1 cellular context compared by ENCODE assay signal in the genomic region with DNA sequence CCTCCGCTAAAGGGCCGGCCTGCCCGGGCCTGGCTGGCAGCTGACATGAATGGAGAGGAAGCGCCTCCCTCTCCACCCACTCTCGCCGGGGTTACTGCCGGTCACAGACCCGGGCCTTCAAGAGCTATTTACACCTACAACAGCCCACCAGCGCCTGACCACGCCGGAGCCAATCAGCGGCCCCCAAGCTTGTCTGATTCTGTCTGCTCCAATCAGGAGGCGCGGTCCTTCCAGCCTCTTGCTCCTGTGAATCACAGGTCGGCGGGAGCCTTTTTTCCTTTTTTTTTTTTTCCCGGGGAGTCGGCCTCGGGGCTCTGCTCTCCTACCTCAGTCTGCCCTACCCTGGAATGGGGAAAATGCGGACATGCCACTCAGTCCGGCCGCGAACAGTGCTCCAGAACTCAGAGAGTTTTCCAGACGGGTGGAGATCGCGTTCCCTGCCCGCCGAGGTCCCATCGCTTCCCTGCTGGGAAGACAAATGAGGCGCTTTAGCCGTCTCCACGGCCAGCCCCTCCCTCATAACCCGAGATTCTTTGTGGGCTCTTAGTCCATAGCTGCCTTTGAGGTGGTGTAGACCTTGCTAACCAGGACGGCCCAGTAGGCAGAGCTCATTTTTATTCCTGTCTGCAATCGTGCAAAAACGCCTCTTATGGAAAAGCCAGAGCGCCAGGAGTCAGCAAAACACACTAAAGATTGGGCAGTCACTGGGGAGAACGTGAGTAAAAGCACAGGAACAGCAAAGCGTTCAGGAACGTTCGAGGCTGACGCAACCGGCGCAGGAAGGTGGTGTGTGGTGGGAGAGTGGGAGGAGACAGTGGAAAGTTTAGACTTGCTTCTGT.
TF ChIP-seq lines count a peak whose summit lies in the region.

No MANE protein-coding gene starts in this region.

TF ChIP-seq in K562, 482 proteins besides CTCF, POLR2A, EP300 and RAD21 (continued from another document):
- TF ChIP-seq, protein P1, sequence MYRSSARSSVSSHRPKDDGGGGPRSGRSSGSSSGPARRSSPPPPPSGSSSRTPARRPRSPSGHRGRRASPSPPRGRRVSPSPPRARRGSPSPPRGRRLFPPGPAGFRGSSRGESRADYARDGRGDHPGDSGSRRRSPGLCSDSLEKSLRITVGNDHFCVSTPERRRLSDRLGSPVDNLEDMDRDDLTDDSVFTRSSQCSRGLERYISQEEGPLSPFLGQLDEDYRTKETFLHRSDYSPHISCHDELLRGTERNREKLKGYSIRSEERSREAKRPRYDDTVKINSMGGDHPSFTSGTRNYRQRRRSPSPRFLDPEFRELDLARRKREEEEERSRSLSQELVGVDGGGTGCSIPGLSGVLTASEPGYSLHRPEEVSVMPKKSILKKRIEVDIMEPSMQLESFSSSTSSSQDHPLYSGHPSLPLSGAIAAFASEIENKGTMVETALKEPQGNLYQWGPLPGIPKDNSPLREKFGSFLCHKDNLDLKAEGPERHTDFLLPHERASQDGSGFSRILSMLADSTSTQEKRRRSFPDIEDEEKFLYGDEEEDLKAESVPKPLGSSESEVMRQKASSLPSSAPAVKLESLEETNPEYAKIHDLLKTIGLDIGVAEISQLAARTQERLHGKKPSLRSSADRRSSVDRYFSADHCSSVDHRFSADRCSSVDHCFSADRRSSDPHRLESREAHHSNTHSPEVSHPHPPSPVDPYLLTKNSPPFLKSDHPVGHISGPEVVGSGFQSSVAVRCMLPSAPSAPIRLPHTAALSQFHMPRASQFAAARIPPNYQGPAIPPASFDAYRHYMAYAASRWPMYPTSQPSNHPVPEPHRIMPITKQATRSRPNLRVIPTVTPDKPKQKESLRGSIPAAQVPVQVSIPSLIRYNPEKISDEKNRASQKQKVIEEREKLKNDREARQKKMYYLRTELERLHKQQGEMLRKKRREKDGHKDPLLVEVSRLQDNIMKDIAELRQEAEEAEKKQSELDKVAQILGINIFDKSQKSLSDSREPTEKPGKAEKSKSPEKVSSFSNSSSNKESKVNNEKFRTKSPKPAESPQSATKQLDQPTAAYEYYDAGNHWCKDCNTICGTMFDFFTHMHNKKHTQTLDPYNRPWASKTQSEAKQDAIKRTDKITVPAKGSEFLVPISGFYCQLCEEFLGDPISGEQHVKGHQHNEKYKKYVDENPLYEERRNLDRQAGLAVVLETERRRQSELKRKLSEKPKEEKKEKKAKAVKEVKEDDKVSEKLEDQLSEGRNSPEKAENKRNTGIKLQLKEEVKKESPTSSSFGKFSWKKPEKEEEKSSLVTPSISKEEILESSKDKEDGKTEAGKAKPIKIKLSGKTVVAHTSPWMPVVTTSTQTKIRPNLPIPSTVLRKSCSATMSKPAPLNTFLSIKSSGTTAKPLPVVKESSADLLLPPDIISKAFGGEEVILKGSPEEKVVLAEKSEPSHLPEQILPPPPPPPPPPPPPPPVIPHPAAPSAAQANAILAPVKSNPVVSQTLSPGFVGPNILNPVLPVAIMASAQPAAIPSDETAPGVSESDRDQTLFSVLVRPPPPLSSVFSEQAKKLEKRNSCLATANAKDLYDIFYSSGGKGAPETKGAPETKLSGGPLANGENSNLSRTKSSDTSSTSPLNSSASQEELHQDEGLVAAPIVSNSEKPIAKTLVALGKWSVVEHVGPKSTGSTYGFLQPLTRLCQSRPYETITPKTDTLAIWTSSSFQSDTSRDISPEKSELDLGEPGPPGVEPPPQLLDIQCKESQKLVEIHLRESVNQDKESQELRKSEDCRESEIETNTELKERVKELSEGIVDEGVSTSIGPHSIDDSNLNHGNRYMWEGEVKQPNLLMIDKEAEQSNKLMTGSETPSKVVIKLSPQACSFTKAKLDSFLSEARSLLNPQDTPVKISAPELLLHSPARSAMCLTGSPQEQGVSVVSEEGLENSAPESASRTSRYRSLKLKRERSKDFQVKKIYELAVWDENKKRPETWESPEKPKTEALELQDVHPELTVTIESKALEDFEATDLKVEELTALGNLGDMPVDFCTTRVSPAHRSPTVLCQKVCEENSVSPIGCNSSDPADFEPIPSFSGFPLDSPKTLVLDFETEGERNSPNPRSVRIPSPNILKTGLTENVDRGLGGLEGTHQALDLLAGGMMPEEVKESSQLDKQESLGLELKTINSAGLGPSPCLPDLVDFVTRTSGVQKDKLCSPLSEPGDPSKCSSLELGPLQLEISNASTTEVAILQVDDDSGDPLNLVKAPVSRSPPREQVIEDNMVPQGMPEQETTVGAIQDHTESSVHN (IDR thresholded peaks at IDR 0.05; ENCODE audit: borderline replicate concordance in 1 of 2, low read depth in 1 of 2) = no peak; a peak in 2 of 4 replicates
- TF ChIP-seq NCOR1 (IDR thresholded peaks at IDR 0.05) (peak; percentile 81), POLR2AphosphoS2 (IDR thresholded peaks at IDR 0.05; ENCODE audit: low read length) (no peak), NR2F6 (CRISPR knock-in tag; IDR thresholded peaks at IDR 0.05) (no peak), POU5F1 (IDR thresholded peaks at IDR 0.05; ENCODE audit: borderline replicate concordance, low read depth, low read length, partially characterized antibody) (no peak), CREB1 (IDR thresholded peaks at IDR 0.05) (0 out of 2 replicates have a peak, but pooled peaks have one; percentile 22), CREB1 (CRISPR knock-in tag; IDR thresholded peaks at IDR 0.05) (no peak), SRSF7 (optimal IDR thresholded peaks at IDR 0.05; ENCODE audit: low read depth, low read length) (no peak), GTF2E2 (tag; IDR thresholded peaks at IDR 0.05) (peak; percentile 98), MTA2 (IDR thresholded peaks at IDR 0.05; ENCODE audit: low read depth) (no peak), RCOR1 (IDR thresholded peaks at IDR 0.05; ENCODE audit: borderline replicate concordance in 1 of 2, low read depth in 2 of 2, low read length in 2 of 2) (peak in 1 of 2 experiments; percentile 83; a peak in 2 of 4 replicates), MCM2 (IDR thresholded peaks at IDR 0.05; ENCODE audit: low read depth) (no peak), SMARCA5 (IDR thresholded peaks at IDR 0.05) (peak; percentile 54; the same call in 1 of the 2 replicates), BCOR (IDR thresholded peaks at IDR 0.05) (0 out of 2 replicates have a peak, but pooled peaks have one; percentile 5), TARDBP (IDR thresholded peaks at IDR 0.05) (no peak), TBL1XR1 (IDR thresholded peaks at IDR 0.05; ENCODE audit: low read length in 2 of 2) (peak in 1 of 2 experiments; percentile 54; a peak in 1 of 4 replicates), KLF13 (tag; IDR thresholded peaks at IDR 0.05; ENCODE audit: borderline replicate concordance, low read depth) (0 out of 2 replicates have a peak, but pooled peaks have one; percentile 15), MAFG (tag; conservative IDR thresholded peaks at IDR 0.05) (0 out of 2 replicates have a peak, but pooled peaks have one; percentile 33), ZNF165 (CRISPR knock-in tag; IDR thresholded peaks at IDR 0.05; ENCODE audit: borderline replicate concordance) (no peak), SMARCC2 (IDR thresholded peaks at IDR 0.05; ENCODE audit: low read depth) (no peak), MAFF (IDR thresholded peaks at IDR 0.05; ENCODE audit: low read length) (peak; percentile 22; the same call in 1 of the 2 replicates), EP400 (IDR thresholded peaks at IDR 0.05) (peak; percentile 90), SREBF1 (IDR thresholded peaks at IDR 0.05; ENCODE audit: borderline replicate concordance, low read depth, low read length) (peak; percentile 100), TRIM24 (IDR thresholded peaks at IDR 0.05) (peak in 1 of 2 experiments; percentile 53; a peak in 1 of 4 replicates), SMARCB1 (IDR thresholded peaks at IDR 0.05; ENCODE audit: insufficient read length, low read depth) (no peak), RBM25 (IDR thresholded peaks at IDR 0.05; ENCODE audit: low read depth, low read length, severe bottlenecking) (peak; percentile 5), FOXP1 (CRISPR knock-in tag; IDR thresholded peaks at IDR 0.05) (0 out of 2 replicates have a peak, but pooled peaks have one; percentile 29), ZC3H4 (CRISPR knock-in tag; IDR thresholded peaks at IDR 0.05; ENCODE audit: borderline replicate concordance) (peak; percentile 96; the same call in 1 of the 2 replicates), LARP7 (IDR thresholded peaks at IDR 0.05) (no peak), ZNF12 (CRISPR knock-in tag; IDR thresholded peaks at IDR 0.05) (peak; percentile 75), TCF3 (CRISPR knock-in tag; IDR thresholded peaks at IDR 0.05) (peak; percentile 69), NR2C2 (CRISPR knock-in tag; IDR thresholded peaks at IDR 0.05) (no peak), NR2C2 (tag; IDR thresholded peaks at IDR 0.05) (peak; percentile 65), SMAD4 (CRISPR knock-in tag; conservative IDR thresholded peaks at IDR 0.05) (peak; percentile 86), TGIF2 (CRISPR knock-in tag; IDR thresholded peaks at IDR 0.05) (no peak), MEF2D (tag; conservative IDR thresholded peaks at IDR 0.05; ENCODE audit: low read depth) (peak; percentile 38; the same call in 1 of the 2 replicates)
- TF ChIP-seq, protein P2, sequence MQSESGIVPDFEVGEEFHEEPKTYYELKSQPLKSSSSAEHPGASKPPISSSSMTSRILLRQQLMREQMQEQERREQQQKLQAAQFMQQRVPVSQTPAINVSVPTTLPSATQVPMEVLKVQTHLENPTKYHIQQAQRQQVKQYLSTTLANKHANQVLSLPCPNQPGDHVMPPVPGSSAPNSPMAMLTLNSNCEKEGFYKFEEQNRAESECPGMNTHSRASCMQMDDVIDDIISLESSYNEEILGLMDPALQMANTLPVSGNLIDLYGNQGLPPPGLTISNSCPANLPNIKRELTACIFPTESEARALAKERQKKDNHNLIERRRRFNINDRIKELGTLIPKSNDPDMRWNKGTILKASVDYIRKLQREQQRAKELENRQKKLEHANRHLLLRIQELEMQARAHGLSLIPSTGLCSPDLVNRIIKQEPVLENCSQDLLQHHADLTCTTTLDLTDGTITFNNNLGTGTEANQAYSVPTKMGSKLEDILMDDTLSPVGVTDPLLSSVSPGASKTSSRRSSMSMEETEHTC (IDR thresholded peaks at IDR 0.05) = peak; percentile 35; the same call in 1 of the 2 replicates
- TF ChIP-seq, protein P3, sequence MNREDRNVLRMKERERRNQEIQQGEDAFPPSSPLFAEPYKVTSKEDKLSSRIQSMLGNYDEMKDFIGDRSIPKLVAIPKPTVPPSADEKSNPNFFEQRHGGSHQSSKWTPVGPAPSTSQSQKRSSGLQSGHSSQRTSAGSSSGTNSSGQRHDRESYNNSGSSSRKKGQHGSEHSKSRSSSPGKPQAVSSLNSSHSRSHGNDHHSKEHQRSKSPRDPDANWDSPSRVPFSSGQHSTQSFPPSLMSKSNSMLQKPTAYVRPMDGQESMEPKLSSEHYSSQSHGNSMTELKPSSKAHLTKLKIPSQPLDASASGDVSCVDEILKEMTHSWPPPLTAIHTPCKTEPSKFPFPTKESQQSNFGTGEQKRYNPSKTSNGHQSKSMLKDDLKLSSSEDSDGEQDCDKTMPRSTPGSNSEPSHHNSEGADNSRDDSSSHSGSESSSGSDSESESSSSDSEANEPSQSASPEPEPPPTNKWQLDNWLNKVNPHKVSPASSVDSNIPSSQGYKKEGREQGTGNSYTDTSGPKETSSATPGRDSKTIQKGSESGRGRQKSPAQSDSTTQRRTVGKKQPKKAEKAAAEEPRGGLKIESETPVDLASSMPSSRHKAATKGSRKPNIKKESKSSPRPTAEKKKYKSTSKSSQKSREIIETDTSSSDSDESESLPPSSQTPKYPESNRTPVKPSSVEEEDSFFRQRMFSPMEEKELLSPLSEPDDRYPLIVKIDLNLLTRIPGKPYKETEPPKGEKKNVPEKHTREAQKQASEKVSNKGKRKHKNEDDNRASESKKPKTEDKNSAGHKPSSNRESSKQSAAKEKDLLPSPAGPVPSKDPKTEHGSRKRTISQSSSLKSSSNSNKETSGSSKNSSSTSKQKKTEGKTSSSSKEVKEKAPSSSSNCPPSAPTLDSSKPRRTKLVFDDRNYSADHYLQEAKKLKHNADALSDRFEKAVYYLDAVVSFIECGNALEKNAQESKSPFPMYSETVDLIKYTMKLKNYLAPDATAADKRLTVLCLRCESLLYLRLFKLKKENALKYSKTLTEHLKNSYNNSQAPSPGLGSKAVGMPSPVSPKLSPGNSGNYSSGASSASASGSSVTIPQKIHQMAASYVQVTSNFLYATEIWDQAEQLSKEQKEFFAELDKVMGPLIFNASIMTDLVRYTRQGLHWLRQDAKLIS (CRISPR knock-in tag; IDR thresholded peaks at IDR 0.05) = peak; percentile 3
- TF ChIP-seq, protein P4, sequence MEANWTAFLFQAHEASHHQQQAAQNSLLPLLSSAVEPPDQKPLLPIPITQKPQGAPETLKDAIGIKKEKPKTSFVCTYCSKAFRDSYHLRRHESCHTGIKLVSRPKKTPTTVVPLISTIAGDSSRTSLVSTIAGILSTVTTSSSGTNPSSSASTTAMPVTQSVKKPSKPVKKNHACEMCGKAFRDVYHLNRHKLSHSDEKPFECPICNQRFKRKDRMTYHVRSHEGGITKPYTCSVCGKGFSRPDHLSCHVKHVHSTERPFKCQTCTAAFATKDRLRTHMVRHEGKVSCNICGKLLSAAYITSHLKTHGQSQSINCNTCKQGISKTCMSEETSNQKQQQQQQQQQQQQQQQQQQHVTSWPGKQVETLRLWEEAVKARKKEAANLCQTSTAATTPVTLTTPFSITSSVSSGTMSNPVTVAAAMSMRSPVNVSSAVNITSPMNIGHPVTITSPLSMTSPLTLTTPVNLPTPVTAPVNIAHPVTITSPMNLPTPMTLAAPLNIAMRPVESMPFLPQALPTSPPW (CRISPR knock-in tag; IDR thresholded peaks at IDR 0.05) = peak; percentile 71
- TF ChIP-seq, protein P5, sequence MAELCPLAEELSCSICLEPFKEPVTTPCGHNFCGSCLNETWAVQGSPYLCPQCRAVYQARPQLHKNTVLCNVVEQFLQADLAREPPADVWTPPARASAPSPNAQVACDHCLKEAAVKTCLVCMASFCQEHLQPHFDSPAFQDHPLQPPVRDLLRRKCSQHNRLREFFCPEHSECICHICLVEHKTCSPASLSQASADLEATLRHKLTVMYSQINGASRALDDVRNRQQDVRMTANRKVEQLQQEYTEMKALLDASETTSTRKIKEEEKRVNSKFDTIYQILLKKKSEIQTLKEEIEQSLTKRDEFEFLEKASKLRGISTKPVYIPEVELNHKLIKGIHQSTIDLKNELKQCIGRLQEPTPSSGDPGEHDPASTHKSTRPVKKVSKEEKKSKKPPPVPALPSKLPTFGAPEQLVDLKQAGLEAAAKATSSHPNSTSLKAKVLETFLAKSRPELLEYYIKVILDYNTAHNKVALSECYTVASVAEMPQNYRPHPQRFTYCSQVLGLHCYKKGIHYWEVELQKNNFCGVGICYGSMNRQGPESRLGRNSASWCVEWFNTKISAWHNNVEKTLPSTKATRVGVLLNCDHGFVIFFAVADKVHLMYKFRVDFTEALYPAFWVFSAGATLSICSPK (IDR thresholded peaks at IDR 0.05; ENCODE audit: borderline replicate concordance) = no peak
- TF ChIP-seq, protein P6, sequence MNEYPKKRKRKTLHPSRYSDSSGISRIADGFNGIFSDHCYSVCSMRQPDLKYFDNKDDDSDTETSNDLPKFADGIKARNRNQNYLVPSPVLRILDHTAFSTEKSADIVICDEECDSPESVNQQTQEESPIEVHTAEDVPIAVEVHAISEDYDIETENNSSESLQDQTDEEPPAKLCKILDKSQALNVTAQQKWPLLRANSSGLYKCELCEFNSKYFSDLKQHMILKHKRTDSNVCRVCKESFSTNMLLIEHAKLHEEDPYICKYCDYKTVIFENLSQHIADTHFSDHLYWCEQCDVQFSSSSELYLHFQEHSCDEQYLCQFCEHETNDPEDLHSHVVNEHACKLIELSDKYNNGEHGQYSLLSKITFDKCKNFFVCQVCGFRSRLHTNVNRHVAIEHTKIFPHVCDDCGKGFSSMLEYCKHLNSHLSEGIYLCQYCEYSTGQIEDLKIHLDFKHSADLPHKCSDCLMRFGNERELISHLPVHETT (CRISPR knock-in tag; conservative IDR thresholded peaks at IDR 0.05 in 1 of 2, IDR thresholded peaks at IDR 0.05 in 1 of 2) = peak in 1 of 2 experiments; percentile 58; a peak in 1 of 4 replicates
TF ChIP-seq in K562: peak in this region for 124.
